Comparison of ENCODE assay signal across 8 cellular contexts in genomic region chr10:3468919-3469638, GRCh38.
DNase-seq lines count a peak whose midpoint lies in the region; ATAC-seq and TF ChIP-seq lines count a peak whose summit lies in the region.

No MANE protein-coding gene starts in this region.

- H3K27ac ChIP-seq in SJCRH30 (peak overlapping the region; percentile 29), epithelial cell of prostate (peak overlapping the region; percentile 98)

- H3K4me3 ChIP-seq in SJCRH30, result no peak overlapping the region

- DNase-seq in activated naive CD4-positive, alpha-beta T cell treated with anti-CD3 and anti-CD28 coated beads, Interleukin-2, amount 10 ng/mL, durations not matched to agents 7 days and 5 days, result no peak
- DNase-seq in activated naive CD4-positive, alpha-beta T cell treated with anti-CD3 and anti-CD28 coated beads for 36 hours, result no peak
- DNase-seq in SJCRH30 (peak; percentile 68 to 72), epithelial cell of prostate (ENCODE audit: low read depth, low spot score) (peak; percentile 92), omental fat pad (ENCODE audit: low spot score) (no peak), NCI-H524 treated with DMSO at 0.1 percent for 48 hours (lab: John Stamatoyannopoulos, UW) (no peak), NCI-H1417 (lab: John Stamatoyannopoulos, UW) (no peak)

- ATAC-seq in omental fat pad (ENCODE audit: low FRiP score) (peak; percentile 63), GM19397 (IDR thresholded peaks at IDR 0.05; ENCODE audit: unreplicated experiment) (no peak)

- peak overlapping the region; percentile 8 for H3K4me3 Mint-ChIP-seq in activated naive CD4-positive, alpha-beta T cell treated with anti-CD3 and anti-CD28 coated beads, Interleukin-2, amount 10 ng/mL, durations not matched to agents 7 days and 5 days
- no peak overlapping the region for H3K4me3 Mint-ChIP-seq in activated naive CD4-positive, alpha-beta T cell treated with anti-CD3 and anti-CD28 coated beads for 36 hours

- peaks cover 9% of the 10 kb centered on the region for H3K27me3 Mint-ChIP-seq in activated naive CD4-positive, alpha-beta T cell treated with anti-CD3 and anti-CD28 coated beads, Interleukin-2, amount 10 ng/mL, durations not matched to agents 7 days and 5 days
- H3K27me3 Mint-ChIP-seq in activated naive CD4-positive, alpha-beta T cell treated with anti-CD3 and anti-CD28 coated beads for 36 hours (ENCODE audit: low read depth), result no peaks in the 10 kb centered on the region

- H3K4me1 ChIP-seq in SJCRH30, result peaks cover 20% of the 10 kb centered on the region

- peak overlapping the region; percentile 63 for H3K27ac Mint-ChIP-seq in activated naive CD4-positive, alpha-beta T cell treated with anti-CD3 and anti-CD28 coated beads, Interleukin-2, amount 10 ng/mL, durations not matched to agents 7 days and 5 days
- H3K27ac Mint-ChIP-seq in activated naive CD4-positive, alpha-beta T cell treated with anti-CD3 and anti-CD28 coated beads for 36 hours, result no peak overlapping the region

- H3K36me3 ChIP-seq in SJCRH30, result no peaks in the 10 kb centered on the region

- intact Hi-C loops in activated naive CD4-positive, alpha-beta T cell treated with anti-CD3 and anti-CD28 coated beads for 36 hours (cut with micrococcal nuclease), result loop anchor here (2.0 kb wide), 1 partner anchor 16 kb away; no protein-coding TSS in a partner anchor

- H3K36me3 Mint-ChIP-seq in activated naive CD4-positive, alpha-beta T cell treated with anti-CD3 and anti-CD28 coated beads, Interleukin-2, amount 10 ng/mL, durations not matched to agents 7 days and 5 days, result peaks cover 16% of the 10 kb centered on the region
- H3K36me3 Mint-ChIP-seq in activated naive CD4-positive, alpha-beta T cell treated with anti-CD3 and anti-CD28 coated beads for 36 hours (ENCODE audit: low read depth), result no peaks in the 10 kb centered on the region

- H3K27me3 ChIP-seq in SJCRH30, result no peaks in the 10 kb centered on the region

- TF ChIP-seq CTCF in omental fat pad (IDR thresholded peaks at IDR 0.05), result no peak

- CTCF ChIA-PET in activated naive CD4-positive, alpha-beta T cell treated with anti-CD3 and anti-CD28 coated beads, Interleukin-2, amount 10 ng/mL, durations not matched to agents 7 days and 5 days (lab: Charles Lee), result interaction anchor here (0.5 kb wide), 1 partner anchor 1381 kb away, joined by 3 read pairs; no protein-coding TSS in a partner anchor
- CTCF ChIA-PET in activated naive CD4-positive, alpha-beta T cell treated with anti-CD3 and anti-CD28 coated beads for 36 hours (lab: Charles Lee), result no interaction called here

- peaks cover 66% of the 10 kb centered on the region for H3K4me1 Mint-ChIP-seq in activated naive CD4-positive, alpha-beta T cell treated with anti-CD3 and anti-CD28 coated beads, Interleukin-2, amount 10 ng/mL, durations not matched to agents 7 days and 5 days
- peaks cover 43% of the 10 kb centered on the region for H3K4me1 Mint-ChIP-seq in activated naive CD4-positive, alpha-beta T cell treated with anti-CD3 and anti-CD28 coated beads for 36 hours (ENCODE audit: low read depth)

- H3K9me3 ChIP-seq in SJCRH30 (replicated peaks), result no peaks in the 10 kb centered on the region

- no peaks in the 10 kb centered on the region for H3K9me3 Mint-ChIP-seq in activated naive CD4-positive, alpha-beta T cell treated with anti-CD3 and anti-CD28 coated beads, Interleukin-2, amount 10 ng/mL, durations not matched to agents 7 days and 5 days
- H3K9me3 Mint-ChIP-seq in activated naive CD4-positive, alpha-beta T cell treated with anti-CD3 and anti-CD28 coated beads for 36 hours, result no peaks in the 10 kb centered on the region

Comparison
In these comparisons a context has a peak if more than half of its experiments do, and no peak if none do; other contexts are left out.
1. DNase-seq: peak in SJCRH30 (2 of 2) and epithelial cell of prostate (single experiment); none in activated naive CD4-positive, alpha-beta T cell treated with anti-CD3 and anti-CD28 coated beads, Interleukin-2, amount 10 ng/mL, durations not matched to agents 7 days and 5 days (single experiment), activated naive CD4-positive, alpha-beta T cell treated with anti-CD3 and anti-CD28 coated beads for 36 hours (single experiment), omental fat pad (single experiment), NCI-H524 treated with DMSO at 0.1 percent for 48 hours (single experiment) and NCI-H1417 (0 of 3).